24 cellular contexts compared by ENCODE assay signal in genomic region chr7:40230086-40230485, GRCh38.
"Had no signal": no experiment of that assay in that cellular context is flagged by ENCODE, and none has a peak within 500 bp of the region (broad histone marks: within the 10 kb centered on the region; RNA-seq: fewer than 3 reads in every experiment).

No MANE protein-coding gene starts in this region.

- FAIRE-seq: bronchial epithelial cell, kidney had no signal

- H3K4me1 ChIP-seq: ascending aorta, esophagus squamous epithelium, foreskin keratinocyte, prostate gland, upper lobe of left lung had no signal

- H3K27ac ChIP-seq: ascending aorta, esophagus squamous epithelium, foreskin keratinocyte, prostate gland, skin epidermis, upper lobe of left lung had no signal

- H3K27me3 ChIP-seq: ascending aorta, esophagus squamous epithelium, foreskin keratinocyte, upper lobe of left lung had no signal

- H3K9me3 ChIP-seq: ascending aorta, esophagus squamous epithelium, prostate gland, upper lobe of left lung had no signal

- H3K36me3 ChIP-seq: ascending aorta, esophagus squamous epithelium, prostate gland, upper lobe of left lung had no signal

- ATAC-seq: activated naive CD8-positive, alpha-beta T cell treated with anti-CD3 and anti-CD28 coated beads, Interleukin-2, amount 50 U/mL, for 24 hours; activated T-cell treated with anti-CD3 and anti-CD28 coated beads, Interleukin-2, amount 50 U/mL, for 4 hours; effector memory CD8-positive, alpha-beta T cell; foreskin keratinocyte; left lobe of liver; right cardiac atrium; stimulated activated naive CD8-positive, alpha-beta T cell treated with anti-CD3 and anti-CD28 coated beads, Interleukin-15, amount 100 ng/mL, for 72 hours had no signal

- H3K4me3 ChIP-seq: ascending aorta, esophagus squamous epithelium, lung, prostate gland, skin epidermis, upper lobe of left lung had no signal

- DNase-seq: activated CD4-positive, alpha-beta T cell treated with anti-CD3 and anti-CD28 coated beads, Interleukin-2, amount 50 U/mL, for 1 hour; activated CD4-positive, CD25-positive, alpha-beta regulatory T cell treated with anti-CD3 and anti-CD28 coated beads, Interleukin-2, amount 50 U/mL, for 72 hours; activated CD8-positive, alpha-beta memory T cell treated with anti-CD3 and anti-CD28 coated beads, Interleukin-2, amount 50 U/mL, for 4 hours; activated naive CD4-positive, alpha-beta T cell treated with anti-CD3 and anti-CD28 coated beads for 36 hours; activated naive CD8-positive, alpha-beta T cell treated with anti-CD3 and anti-CD28 coated beads, Interleukin-2, amount 50 U/mL, for 24 hours; activated T-cell treated with anti-CD3 and anti-CD28 coated beads, Interleukin-2, amount 50 U/mL, for 4 hours; effector memory CD8-positive, alpha-beta T cell; esophagus squamous epithelium; foreskin keratinocyte; glutamatergic neuron; hippocampal formation; kidney; midbrain; right cardiac atrium; stimulated activated CD4-positive, alpha-beta T cell treated with anti-CD3 and anti-CD28 coated beads, Interleukin-15, amount 100 ng/mL, for 24 hours; stimulated activated CD4-positive, alpha-beta T cell treated with anti-CD3 and anti-CD28 coated beads, Interleukin-2, amount 100 ng/mL, for 48 hours; stimulated activated naive CD8-positive, alpha-beta T cell treated with anti-CD3 and anti-CD28 coated beads, Interleukin-15, amount 100 ng/mL, for 72 hours; upper lobe of left lung had no signal
